In the genomic region with DNA sequence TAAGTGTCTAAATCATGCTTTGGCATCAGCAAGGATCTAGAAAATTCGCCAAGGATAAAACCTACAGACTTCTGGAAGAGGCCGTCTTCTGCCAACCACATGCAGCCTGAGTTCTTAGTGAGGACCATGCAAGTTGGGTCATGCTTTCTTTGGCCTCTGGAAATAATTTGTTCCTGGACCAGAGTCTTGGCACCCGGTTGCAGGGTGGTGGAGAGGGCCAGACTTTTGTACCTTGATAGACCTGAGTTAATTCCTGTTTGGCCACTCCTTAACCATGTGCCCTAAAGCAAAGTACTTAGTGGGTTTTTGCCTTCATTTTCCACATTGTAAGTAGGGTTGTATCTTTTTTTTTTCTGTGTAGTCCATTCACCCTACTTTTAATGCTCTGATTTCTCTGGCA, we compare ENCODE assay signal across 19 cellular contexts.
DNase-seq lines count a peak whose midpoint lies in the region; ATAC-seq, FAIRE-seq and TF ChIP-seq lines count a peak whose summit lies in the region.
"Had no signal": no experiment of that assay in that cellular context is flagged by ENCODE, and none has a peak within 500 bp of the region (broad histone marks: within the 10 kb centered on the region; RNA-seq: fewer than 3 reads in every experiment).

No MANE protein-coding gene starts in this region.

- H3K4me1 ChIP-seq in suprapubic skin, result peaks cover 31% of the 10 kb centered on the region

- H3K36me3 Mint-ChIP-seq in mesothelial cell of epicardium, result no peaks in the 10 kb centered on the region
- no peaks in the 10 kb centered on the region for H3K36me3 Mint-ChIP-seq in immature natural killer cell
- no peaks in the 10 kb centered on the region for H3K36me3 Mint-ChIP-seq in stimulated activated naive B cell treated with anti-CD40 and anti-IgM and Interleukin-4, amounts not matched to agents 10 μg/mL and 1 μg/mL and 100 μg/mL, for 72 hours
- H3K36me3 Mint-ChIP-seq: CD8-positive, alpha-beta T cell had no signal

- H3K9me3 Mint-ChIP-seq in mesothelial cell of epicardium, result no peaks in the 10 kb centered on the region
- no peaks in the 10 kb centered on the region for H3K9me3 Mint-ChIP-seq in immature natural killer cell
- H3K9me3 Mint-ChIP-seq in stimulated activated naive B cell treated with anti-CD40 and anti-IgM and Interleukin-4, amounts not matched to agents 10 μg/mL and 1 μg/mL and 100 μg/mL, for 72 hours, result peaks cover 0 to 5% of the 10 kb centered on the region in 2 donors
- H3K9me3 Mint-ChIP-seq: CD8-positive, alpha-beta T cell had no signal

- H3K9me3 ChIP-seq in suprapubic skin, result no peaks in the 10 kb centered on the region
- H3K9me3 ChIP-seq: HAP-1 had no signal

- TF ChIP-seq CTCF in C4-2B (conservative IDR thresholded peaks at IDR 0.05) (no peak), bronchial epithelial cell (IDR thresholded peaks at IDR 0.05; ENCODE audit: insufficient read depth, low read length, severe bottlenecking) (no peak), mesothelial cell of epicardium (IDR thresholded peaks at IDR 0.05; ENCODE audit: unreplicated experiment) (no peak), suprapubic skin (IDR thresholded peaks at IDR 0.05) (no peak)

- H3K4me1 Mint-ChIP-seq in mesothelial cell of epicardium (peaks cover 39% of the 10 kb centered on the region), immature natural killer cell (no peaks in the 10 kb centered on the region)
- H3K4me1 Mint-ChIP-seq in stimulated activated naive B cell treated with anti-CD40 and anti-IgM and Interleukin-4, amounts not matched to agents 10 μg/mL and 1 μg/mL and 100 μg/mL, for 72 hours, result no peaks in the 10 kb centered on the region

- H3K4me3 ChIP-seq in bronchial epithelial cell (ENCODE audit: low read depth, low read length) (no peak overlapping the region), suprapubic skin (no peak overlapping the region)
- H3K4me3 ChIP-seq: HAP-1 had no signal

- no peak for TF ChIP-seq POLR2A in suprapubic skin (IDR thresholded peaks at IDR 0.05)

- H3K36me3 ChIP-seq in bronchial epithelial cell (ENCODE audit: control insufficient read depth, insufficient read depth, low read length) (no peaks in the 10 kb centered on the region), suprapubic skin (no peaks in the 10 kb centered on the region)
- H3K36me3 ChIP-seq: HAP-1 had no signal

- peaks cover 16% of the 10 kb centered on the region for H3K27me3 Mint-ChIP-seq in mesothelial cell of epicardium (ENCODE audit: low read depth)
- peaks cover 2 to 5% (median 3%) of the 10 kb centered on the region in 3 donors for H3K27me3 Mint-ChIP-seq in immature natural killer cell (ENCODE audit: low read depth in 3 of 3)
- H3K27me3 Mint-ChIP-seq in stimulated activated naive B cell treated with anti-CD40 and anti-IgM and Interleukin-4, amounts not matched to agents 10 μg/mL and 1 μg/mL and 100 μg/mL, for 72 hours, result peaks cover 5 to 14% of the 10 kb centered on the region in 2 donors

- ATAC-seq in GM18909 (IDR thresholded peaks at IDR 0.05; ENCODE audit: poor library complexity, unreplicated experiment) (no peak), HG02973 (IDR thresholded peaks at IDR 0.05; ENCODE audit: unreplicated experiment) (no peak)
- no peak for ATAC-seq in stimulated activated naive B cell treated with anti-CD40 and anti-IgM and Interleukin-4, amounts not matched to agents 10 μg/mL and 1 μg/mL and 100 μg/mL, for 72 hours (replicated peaks)
- ATAC-seq: CD8-positive, alpha-beta T cell had no signal

- FAIRE-seq in bronchial epithelial cell (lab: Jason Lieb, UNC), result no peak
- FAIRE-seq: D721Med, HTR-8/SVneo had no signal

- H3K27ac Mint-ChIP-seq in mesothelial cell of epicardium (peak overlapping the region; percentile 48), immature natural killer cell (no peak overlapping the region)
- no peak overlapping the region for H3K27ac Mint-ChIP-seq in stimulated activated naive B cell treated with anti-CD40 and anti-IgM and Interleukin-4, amounts not matched to agents 10 μg/mL and 1 μg/mL and 100 μg/mL, for 72 hours
- H3K27ac Mint-ChIP-seq: CD8-positive, alpha-beta T cell had no signal

- DNase-seq in bronchial epithelial cell (ENCODE audit: low read depth) (peak; percentile 76), mesothelial cell of epicardium (ENCODE audit: low spot score in 2 of 2, unreplicated experiment in 2 of 2) (no peak), suprapubic skin (ENCODE audit: low spot score in 2 of 2) (no peak), immature natural killer cell (no peak)
- no peak for DNase-seq in stimulated activated naive B cell treated with anti-CD40 and anti-IgM and Interleukin-4, amounts not matched to agents 10 μg/mL and 1 μg/mL and 100 μg/mL, for 72 hours
- DNase-seq: 8988T; CD8-positive, alpha-beta T cell; DMS79; NCI-H1436; NCI-H2029; NCI-H2171; NCI-H446; NK-92 treated with Interleukin-12 subunit alpha and Interleukin-12 subunit beta, amount 100 ng/mL, for 24 hours had no signal

- TF ChIP-seq EP300 in suprapubic skin (IDR thresholded peaks at IDR 0.05), result no peak

- no peak overlapping the region for H3K4me3 Mint-ChIP-seq in mesothelial cell of epicardium
- H3K4me3 Mint-ChIP-seq in immature natural killer cell, result no peak overlapping the region
- no peak overlapping the region for H3K4me3 Mint-ChIP-seq in stimulated activated naive B cell treated with anti-CD40 and anti-IgM and Interleukin-4, amounts not matched to agents 10 μg/mL and 1 μg/mL and 100 μg/mL, for 72 hours
- H3K4me3 Mint-ChIP-seq: CD8-positive, alpha-beta T cell had no signal

- 37% methylated on average over 3 of the region's 3 CpGs for WGBS in suprapubic skin

- H3K27me3 ChIP-seq in bronchial epithelial cell (ENCODE audit: control insufficient read depth, insufficient read depth, low read length) (no peaks in the 10 kb centered on the region), suprapubic skin (peaks cover 4% of the 10 kb centered on the region)

- H3K27ac ChIP-seq in C4-2B (peak overlapping the region; percentile 50; the same call in 1 of the 2 replicates), suprapubic skin (peak overlapping the region; percentile 78)
